In genomic region chr7:50307368-50308012, GRCh38 we compare ENCODE assay signal across 1 cellular context.
TF ChIP-seq lines count a peak whose summit lies in the region.

No MANE protein-coding gene starts in this region.

TF ChIP-seq in WTC11, 78 proteins besides CTCF, POLR2A, EP300 and RAD21 (continued from another document):
- TF ChIP-seq MAX (CRISPR knock-in tag; IDR thresholded peaks at IDR 0.05): no peak
- TF ChIP-seq KAT7 (CRISPR knock-in tag; IDR thresholded peaks at IDR 0.05; ENCODE audit: borderline replicate concordance): no peak
- TF ChIP-seq TP53 (CRISPR knock-in tag; IDR thresholded peaks at IDR 0.05): no peak
